Comparison of ENCODE assay signal across 1 cellular context in genomic region chr14:104795781-104796681, GRCh38.
TF ChIP-seq lines count a peak whose summit lies in the region.

No MANE protein-coding gene starts in this region.

TF ChIP-seq in HepG2, 621 proteins besides CTCF, POLR2A, EP300 and RAD21 (continued from another document and continues in another):
- TF ChIP-seq ZBTB2 (CRISPR knock-in tag; IDR thresholded peaks at IDR 0.05; ENCODE audit: low read depth): peak; percentile 67; the same call in 1 of the 2 replicates
- 0 out of 2 replicates have a peak, but pooled peaks have one; percentile 37 for TF ChIP-seq ZNF564 (CRISPR knock-in tag; IDR thresholded peaks at IDR 0.05)
- no peak for TF ChIP-seq ZNF468 (CRISPR knock-in tag; IDR thresholded peaks at IDR 0.05)
- no peak for TF ChIP-seq HNRNPH1 (optimal IDR thresholded peaks at IDR 0.05; ENCODE audit: low read depth, low read length)
- TF ChIP-seq ARNT (IDR thresholded peaks at IDR 0.05): no peak
- TF ChIP-seq ZNF672 (CRISPR knock-in tag; IDR thresholded peaks at IDR 0.05): no peak
- no peak for TF ChIP-seq SSRP1 (CRISPR knock-in tag; IDR thresholded peaks at IDR 0.05)
- TF ChIP-seq ZNF770 (CRISPR knock-in tag; IDR thresholded peaks at IDR 0.05): no peak
- TF ChIP-seq ZNF431 (CRISPR knock-in tag; IDR thresholded peaks at IDR 0.05; ENCODE audit: borderline replicate concordance, low read depth): no peak
- no peak for TF ChIP-seq RERE (CRISPR knock-in tag; IDR thresholded peaks at IDR 0.05; ENCODE audit: low read depth)
- TF ChIP-seq ZNF772 (CRISPR knock-in tag; IDR thresholded peaks at IDR 0.05): 0 out of 2 replicates have a peak, but pooled peaks have one; percentile 31
- TF ChIP-seq JUND (CRISPR knock-in tag; IDR thresholded peaks at IDR 0.05): no peak
- no peak for TF ChIP-seq ZBTB37 (CRISPR knock-in tag; IDR thresholded peaks at IDR 0.05)
- TF ChIP-seq RFXAP (CRISPR knock-in tag; IDR thresholded peaks at IDR 0.05; ENCODE audit: borderline replicate concordance): no peak
- peak; percentile 82 for TF ChIP-seq ZBTB7A (CRISPR knock-in tag; IDR thresholded peaks at IDR 0.05)
- TF ChIP-seq ZNF33A (CRISPR knock-in tag; IDR thresholded peaks at IDR 0.05; ENCODE audit: borderline replicate concordance): no peak
- TF ChIP-seq BHLHE40 (IDR thresholded peaks at IDR 0.05; ENCODE audit: low read length): no peak; the same call in 1 of the 2 replicates
- TF ChIP-seq ZNF883 (CRISPR knock-in tag; IDR thresholded peaks at IDR 0.05; ENCODE audit: not compliant biosample characterization): no peak
- no peak for TF ChIP-seq ZNF20 (CRISPR knock-in tag; IDR thresholded peaks at IDR 0.05)
- no peak for TF ChIP-seq ZNF414 (CRISPR knock-in tag; IDR thresholded peaks at IDR 0.05)
- TF ChIP-seq ZNF512 (CRISPR knock-in tag; IDR thresholded peaks at IDR 0.05): no peak
- TF ChIP-seq DMAP1 (CRISPR knock-in tag; IDR thresholded peaks at IDR 0.05): no peak
- no peak for TF ChIP-seq SOX5 (CRISPR knock-in tag; IDR thresholded peaks at IDR 0.05; ENCODE audit: borderline replicate concordance)
- TF ChIP-seq ZBTB33 (CRISPR knock-in tag; IDR thresholded peaks at IDR 0.05): no peak
- TF ChIP-seq ZNF205 (CRISPR knock-in tag; IDR thresholded peaks at IDR 0.05): no peak
- peak; percentile 75 for TF ChIP-seq AGO2 (optimal IDR thresholded peaks at IDR 0.05; ENCODE audit: low read depth, low read length)
- TF ChIP-seq ZSCAN12 (CRISPR knock-in tag; IDR thresholded peaks at IDR 0.05): no peak
- peak; percentile 3; the same call in 1 of the 2 replicates for TF ChIP-seq SALL1 (CRISPR knock-in tag; IDR thresholded peaks at IDR 0.05)
- TF ChIP-seq ZNF607 (CRISPR knock-in tag; IDR thresholded peaks at IDR 0.05; ENCODE audit: borderline replicate concordance): no peak
- TF ChIP-seq GABPB1 (CRISPR knock-in tag; IDR thresholded peaks at IDR 0.05): peak; percentile 52; the same call in 1 of the 2 replicates
- no peak for TF ChIP-seq ETV6 (CRISPR knock-in tag; conservative IDR thresholded peaks at IDR 0.05)
- TF ChIP-seq ZFP36L1 (CRISPR knock-in tag; IDR thresholded peaks at IDR 0.05): peak; percentile 47; the same call in 1 of the 2 replicates
- 0 out of 2 replicates have a peak, but pooled peaks have one; percentile 18 for TF ChIP-seq GATAD1 (CRISPR knock-in tag; IDR thresholded peaks at IDR 0.05)
- TF ChIP-seq MTF1 (CRISPR knock-in tag; IDR thresholded peaks at IDR 0.05): no peak
- no peak for TF ChIP-seq SOX6 (IDR thresholded peaks at IDR 0.05)
- no peak for TF ChIP-seq SOX6 (CRISPR knock-in tag; IDR thresholded peaks at IDR 0.05)
- 0 out of 2 replicates have a peak, but pooled peaks have one; percentile 73 for TF ChIP-seq ZMAT3 (CRISPR knock-in tag; conservative IDR thresholded peaks at IDR 0.05)
- no peak for TF ChIP-seq KLF12 (CRISPR knock-in tag; IDR thresholded peaks at IDR 0.05; ENCODE audit: borderline replicate concordance)
- TF ChIP-seq KDM5B (CRISPR knock-in tag; IDR thresholded peaks at IDR 0.05; ENCODE audit: borderline replicate concordance): peak; percentile 42; the same call in 1 of the 2 replicates
- no peak for TF ChIP-seq HIC2 (CRISPR knock-in tag; IDR thresholded peaks at IDR 0.05; ENCODE audit: low read depth)
- TF ChIP-seq REST (IDR thresholded peaks at IDR 0.05; ENCODE audit: borderline replicate concordance in 1 of 2, low read depth in 1 of 2, low read length in 2 of 2): no peak
